ENCODE assay signal across 22 cellular contexts in genomic region chr3:64898941-64899340, GRCh38.
"Had no signal": no experiment of that assay in that cellular context is flagged by ENCODE, and none has a peak within 500 bp of the region (broad histone marks: within the 10 kb centered on the region; RNA-seq: fewer than 3 reads in every experiment).

No MANE protein-coding gene starts in this region.

- H3K27ac ChIP-seq: dorsolateral prefrontal cortex, epithelial cell of prostate, esophagus muscularis mucosa, gastroesophageal sphincter, psoas muscle, thoracic aorta, transverse colon had no signal

- ATAC-seq: gastroesophageal sphincter; left colon; left ventricle myocardium superior; naive thymus-derived CD4-positive, alpha-beta T cell; psoas muscle; sciatic nerve; stimulated activated naive B cell treated with anti-CD40 and anti-IgM and Interleukin-4, amounts not matched to agents 10 μg/mL and 1 μg/mL and 100 μg/mL, for 72 hours; stimulated activated naive CD8-positive, alpha-beta T cell treated with anti-CD3 and anti-CD28 coated beads, Interleukin-15, amount 100 ng/mL, for 72 hours had no signal

- H3K36me3 ChIP-seq: esophagus muscularis mucosa, gastroesophageal sphincter, thoracic aorta, transverse colon had no signal

- H3K9me3 ChIP-seq: esophagus muscularis mucosa, gastroesophageal sphincter, psoas muscle, thoracic aorta, transverse colon had no signal

- H3K27me3 ChIP-seq: dorsolateral prefrontal cortex, esophagus muscularis mucosa, gastroesophageal sphincter, transverse colon had no signal

- DNase-seq: dorsolateral prefrontal cortex; effector CD8-positive, alpha-beta T cell; hippocampal formation; left colon; left ventricle myocardium superior; mesendoderm; naive thymus-derived CD4-positive, alpha-beta T cell; nephron progenitor cell; psoas muscle; stimulated activated CD4-positive, alpha-beta T cell treated with anti-CD3 and anti-CD28 coated beads, Interleukin-2, amount 100 ng/mL, for 24 hours; stimulated activated CD4-positive, alpha-beta T cell treated with anti-CD3 and anti-CD28 coated beads, Interleukin-4, amount 100 ng/mL, for 4 hours; stimulated activated naive B cell treated with anti-CD40 and anti-IgM and Interleukin-4, amounts not matched to agents 10 μg/mL and 1 μg/mL and 100 μg/mL, for 72 hours; stimulated activated naive CD8-positive, alpha-beta T cell treated with anti-CD3 and anti-CD28 coated beads, Interleukin-15, amount 100 ng/mL, for 72 hours; substantia nigra; transverse colon had no signal

- H3K4me3 ChIP-seq: coronary artery, dorsolateral prefrontal cortex, esophagus muscularis mucosa, gastroesophageal sphincter, lung, psoas muscle, thoracic aorta, transverse colon had no signal
